In the genomic region with DNA sequence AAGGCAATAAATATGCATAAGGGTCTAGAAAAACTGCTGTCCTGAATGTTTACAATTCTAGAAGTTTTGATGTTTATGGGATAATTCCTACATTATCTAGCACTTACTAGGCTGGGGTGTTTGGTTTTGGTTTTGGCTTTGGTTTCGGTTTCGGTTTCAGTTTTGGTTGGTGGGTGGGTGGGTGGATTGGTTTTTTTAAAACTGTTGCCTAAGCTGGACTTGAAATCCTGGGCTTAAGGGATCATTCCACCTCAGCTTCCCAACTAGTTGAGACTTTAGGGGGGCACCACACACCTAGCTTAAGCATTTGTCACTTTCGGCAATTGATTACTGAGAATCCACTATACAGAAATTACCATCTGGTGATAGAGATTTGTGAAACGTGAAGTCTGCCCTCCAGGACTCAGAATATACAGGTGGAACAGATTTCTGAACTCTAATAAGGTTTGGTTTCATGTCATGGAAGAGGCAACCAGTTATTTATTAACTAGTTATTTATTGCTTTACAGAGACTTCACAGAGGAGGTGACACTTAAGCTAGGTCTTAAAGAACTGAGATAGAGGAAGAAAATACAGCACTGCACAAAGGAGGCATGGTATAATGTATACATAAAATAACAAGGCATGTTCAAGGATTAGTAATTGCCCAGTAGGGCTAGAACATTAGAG, we compare ENCODE assay signal across 8 cellular contexts.
DNase-seq lines count a peak whose midpoint lies in the region; ATAC-seq and TF ChIP-seq lines count a peak whose summit lies in the region.

No MANE protein-coding gene starts in this region.

- no peak for DNase-seq in activated naive CD8-positive, alpha-beta T cell treated with anti-CD3 and anti-CD28 coated beads, Interleukin-2, amount 10 ng/mL, durations not matched to agents 7 days and 5 days
- DNase-seq in stimulated activated CD4-positive, alpha-beta T cell treated with anti-CD3 and anti-CD28 coated beads, Interleukin-1b, Interleukin-23, amount 100 ng/mL, for 24 hours (ENCODE audit: low read depth in 4 of 4, low spot score in 1 of 4): peak; percentile 2 to 34 (median 6)
- no peak for DNase-seq in NCI-H1105 treated with DMSO at 0.1 percent for 48 hours (lab: John Stamatoyannopoulos, UW)
- no peak for DNase-seq in NCI-H526 (lab: John Stamatoyannopoulos, UW)
- DNase-seq in chondrocyte (ENCODE audit: low spot score): no peak

- H3K4me3 Mint-ChIP-seq in activated naive CD8-positive, alpha-beta T cell treated with anti-CD3 and anti-CD28 coated beads, Interleukin-2, amount 10 ng/mL, durations not matched to agents 7 days and 5 days: peak overlapping the region; percentile 37
- no peak overlapping the region for H3K4me3 Mint-ChIP-seq in chondrocyte (ENCODE audit: unreplicated experiment)

- ATAC-seq in GM18861 (IDR thresholded peaks at IDR 0.05; ENCODE audit: unreplicated experiment) (peak; percentile 65), HG03571 (IDR thresholded peaks at IDR 0.05; ENCODE audit: unreplicated experiment) (peak; percentile 30), HG03457 (IDR thresholded peaks at IDR 0.05; ENCODE audit: unreplicated experiment) (no peak)
- peak; percentile 48 for ATAC-seq in activated naive CD8-positive, alpha-beta T cell treated with anti-CD3 and anti-CD28 coated beads, Interleukin-2, amount 10 ng/mL, durations not matched to agents 7 days and 5 days (ENCODE audit: low read depth)

- H3K36me3 Mint-ChIP-seq in activated naive CD8-positive, alpha-beta T cell treated with anti-CD3 and anti-CD28 coated beads, Interleukin-2, amount 10 ng/mL, durations not matched to agents 7 days and 5 days: peaks cover 16% of the 10 kb centered on the region
- H3K36me3 Mint-ChIP-seq in chondrocyte (ENCODE audit: low read depth): peaks cover 18% of the 10 kb centered on the region

- peak overlapping the region; percentile 68 for H3K27ac Mint-ChIP-seq in activated naive CD8-positive, alpha-beta T cell treated with anti-CD3 and anti-CD28 coated beads, Interleukin-2, amount 10 ng/mL, durations not matched to agents 7 days and 5 days
- no peak overlapping the region for H3K27ac Mint-ChIP-seq in chondrocyte (ENCODE audit: unreplicated experiment)

- peaks cover 19% of the 10 kb centered on the region for H3K4me1 Mint-ChIP-seq in activated naive CD8-positive, alpha-beta T cell treated with anti-CD3 and anti-CD28 coated beads, Interleukin-2, amount 10 ng/mL, durations not matched to agents 7 days and 5 days
- H3K4me1 Mint-ChIP-seq in chondrocyte (ENCODE audit: low read depth): peaks cover 3% of the 10 kb centered on the region

- TF ChIP-seq CTCF in chondrocyte (IDR thresholded peaks at IDR 0.05): no peak

- POLR2A ChIA-PET in activated naive CD8-positive, alpha-beta T cell treated with anti-CD3 and anti-CD28 coated beads, Interleukin-2, amount 10 ng/mL, durations not matched to agents 7 days and 5 days (lab: Charles Lee): interaction anchor here (1.1 to 2.7 kb wide), 2 partner anchors 104 to 184 kb away, joined by 5 to 10 read pairs; no protein-coding TSS in a partner anchor

- peaks cover 4% of the 10 kb centered on the region for H3K9me3 Mint-ChIP-seq in activated naive CD8-positive, alpha-beta T cell treated with anti-CD3 and anti-CD28 coated beads, Interleukin-2, amount 10 ng/mL, durations not matched to agents 7 days and 5 days
- no peaks in the 10 kb centered on the region for H3K9me3 Mint-ChIP-seq in chondrocyte (ENCODE audit: low read depth)

- H3K27me3 Mint-ChIP-seq in activated naive CD8-positive, alpha-beta T cell treated with anti-CD3 and anti-CD28 coated beads, Interleukin-2, amount 10 ng/mL, durations not matched to agents 7 days and 5 days: no peaks in the 10 kb centered on the region
- H3K27me3 Mint-ChIP-seq in chondrocyte (ENCODE audit: low read depth): no peaks in the 10 kb centered on the region

Comparison
In these comparisons a context has a peak if more than half of its experiments do, and no peak if none do; other contexts are left out.
1. DNase-seq: peak in stimulated activated CD4-positive, alpha-beta T cell treated with anti-CD3 and anti-CD28 coated beads, Interleukin-1b, Interleukin-23, amount 100 ng/mL, for 24 hours (4 of 4); none in activated naive CD8-positive, alpha-beta T cell treated with anti-CD3 and anti-CD28 coated beads, Interleukin-2, amount 10 ng/mL, durations not matched to agents 7 days and 5 days (single experiment), NCI-H1105 treated with DMSO at 0.1 percent for 48 hours (single experiment), NCI-H526 (0 of 2) and chondrocyte (single experiment).